Comparison of ENCODE assay signal across 1 cellular context in genomic region chr15:66169625-66170024, GRCh38.
TF ChIP-seq lines count a peak whose summit lies in the region.

No MANE protein-coding gene starts in this region.

TF ChIP-seq in K562, 482 proteins besides CTCF, POLR2A, EP300 and RAD21 (continued from another document):
- TF ChIP-seq UBTF (IDR thresholded peaks at IDR 0.05; ENCODE audit: borderline replicate concordance in 1 of 2, low read depth in 2 of 2, low read length in 2 of 2): 0 out of 4 replicates have a peak, but pooled peaks of 1 of the 2 experiments have one; percentile 61
TF ChIP-seq in K562: peak in this region for 1.
